In the genomic region with DNA sequence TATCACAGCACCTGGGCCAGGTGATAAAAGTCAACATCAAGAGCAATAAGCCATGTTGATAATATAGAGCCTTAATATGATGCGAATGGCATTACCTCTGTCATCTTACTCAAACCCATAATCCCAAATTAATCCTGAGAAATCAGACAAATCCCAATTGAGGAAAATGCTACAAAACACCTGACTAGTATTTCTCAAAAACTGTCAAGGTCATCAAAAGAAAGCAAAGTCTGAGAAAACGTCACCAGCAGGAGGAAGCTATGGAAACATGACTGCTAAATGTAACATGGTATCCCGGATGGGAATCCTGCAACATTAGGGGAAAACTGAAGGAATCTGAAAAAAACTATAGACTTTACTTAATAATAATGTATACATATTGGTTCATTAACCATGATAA, we compare ENCODE assay signal across 34 cellular contexts. TPM values are rescaled to one million over a fixed set of nuclear protein-coding genes. Genes with fewer than 3 reads are reported as not detected.
DNase-seq lines count a peak whose midpoint lies in the region; ATAC-seq, FAIRE-seq and TF ChIP-seq lines count a peak whose summit lies in the region.
"Had no signal": no experiment of that assay in that cellular context is flagged by ENCODE, and none has a peak within 500 bp of the region (broad histone marks: within the 10 kb centered on the region; RNA-seq: fewer than 3 reads in every experiment).

No MANE protein-coding gene starts in this region.

- H3K27me3 ChIP-seq in HepG2 (ENCODE audit: control insufficient read depth in 1 of 2, insufficient read depth in 2 of 2, low read length in 2 of 2) (peaks cover 2 to 16% of the 10 kb centered on the region in 2 experiments; a peak in 3 of 5 replicates), right lobe of liver (no peaks in the 10 kb centered on the region)
- H3K27me3 ChIP-seq: BE2C; BLaER1; BLaER1 treated with 17β-estradiol and CSF1 and Interleukin-3, amounts not matched to agents 10 nM and 100 nM had no signal

- H3K27ac ChIP-seq in HepG2 (ENCODE audit: extremely low read length, insufficient read depth, low read length), result no peak overlapping the region
- no peak overlapping the region for H3K27ac ChIP-seq in right lobe of liver
- H3K27ac ChIP-seq: 22Rv1; A549; BLaER1; BLaER1 treated with 17β-estradiol and CSF1 and Interleukin-3, amounts not matched to agents 10 nM and 100 nM; C4-2B had no signal

- CTCF ChIA-PET in HepG2 (lab: Yijun Ruan, JAX; ENCODE audit: low intra/inter-chr PET ratio, low total read pairs), result no interaction called here

- no TSS peak for BruUV-seq in HepG2 (replicated peaks; lab: Mats Ljungman, UMichigan)

- intact Hi-C loops in HepG2 (cut with micrococcal nuclease; ENCODE audit: unreplicated experiment), result no loop called here
- intact Hi-C loops in right lobe of liver (cut with DNase I), result no loop called here

- TF ChIP-seq RAD21 in HepG2 (CRISPR knock-in tag; IDR thresholded peaks at IDR 0.05), result no peak

- TF ChIP-seq EP300 in HepG2 (IDR thresholded peaks at IDR 0.05; ENCODE audit: low read depth in 2 of 2, low read length in 2 of 2) (no peak), HepG2 (CRISPR knock-in tag; IDR thresholded peaks at IDR 0.05; ENCODE audit: borderline replicate concordance) (no peak)

- no peaks in the 10 kb centered on the region for H4K20me1 ChIP-seq in HepG2 (ENCODE audit: insufficient read depth, low read length)
- H4K20me1 ChIP-seq: BLaER1; BLaER1 treated with 17β-estradiol and CSF1 and Interleukin-3, amounts not matched to agents 10 nM and 100 nM had no signal

- TF ChIP-seq CTCF in HepG2 (CRISPR knock-in tag; IDR thresholded peaks at IDR 0.05) (no peak), right lobe of liver (IDR thresholded peaks at IDR 0.05) (no peak)

- no peak for FAIRE-seq in HepG2 (lab: Jason Lieb, UNC)
- FAIRE-seq: A204.1, A549, D721Med had no signal

- H3K4me1 ChIP-seq in HepG2 (ENCODE audit: insufficient read depth, low read length), result no peaks in the 10 kb centered on the region
- H3K4me1 ChIP-seq in right lobe of liver, result no peaks in the 10 kb centered on the region
- H3K4me1 ChIP-seq: A549; BE2C; BLaER1; BLaER1 treated with 17β-estradiol and CSF1 and Interleukin-3, amounts not matched to agents 10 nM and 100 nM; Caco-2 had no signal

- no peak overlapping the region for H2AFZ ChIP-seq in HepG2 (ENCODE audit: low read length)

- H3K79me2 ChIP-seq in HepG2 (ENCODE audit: insufficient read depth, low read length), result no peaks in the 10 kb centered on the region

- TF ChIP-seq POLR2A in HepG2 (IDR thresholded peaks at IDR 0.05; ENCODE audit: insufficient read depth in 1 of 2, low read depth in 2 of 2, low read length in 2 of 2), result no peak
- TF ChIP-seq POLR2A in right lobe of liver (IDR thresholded peaks at IDR 0.05), result no peak

- in situ Hi-C loops in HepG2 (cut with HindIII; ENCODE audit: extremely low pct_ligation_motif_present, low pct_unique_long_range_greater_than_20kb), result no loop called here

- POLR2A ChIA-PET in HepG2 (lab: Yijun Ruan, JAX), result no interaction called here

- WGBS in HepG2 (ENCODE audit: low lambda C conversion rate), result 16% methylated on average over 3 of the region's 3 CpGs
- WGBS in right lobe of liver (ENCODE audit: insufficient coverage, low coverage, low lambda C conversion rate, missing lambda C conversion rate), result 52% methylated on average over 3 of the region's 3 CpGs

- ATAC-seq in HepG2, result no peak
- no peak for ATAC-seq in right lobe of liver
- ATAC-seq: A549; CD8-positive, alpha-beta T cell had no signal

- no peak overlapping the region for H3K4me2 ChIP-seq in HepG2 (ENCODE audit: low read depth, low read length)
- H3K4me2 ChIP-seq: A549; BLaER1; BLaER1 treated with 17β-estradiol and CSF1 and Interleukin-3, amounts not matched to agents 10 nM and 100 nM had no signal

- H3K4me3 ChIP-seq in HepG2 (replicated peaks in 1 of 3; ENCODE audit: insufficient read depth in 1 of 3, low read depth in 2 of 3, low read length in 3 of 3) (no peak overlapping the region), right lobe of liver (no peak overlapping the region)
- H3K4me3 ChIP-seq: A549; BLaER1; BLaER1 treated with 17β-estradiol and CSF1 and Interleukin-3, amounts not matched to agents 10 nM and 100 nM had no signal

- DNase-seq in HepG2 (ENCODE audit: low spot score) (no peak), right lobe of liver (no peak)
- DNase-seq: 8988T; ACHN; AML-193; BE2C; C1 segment of cervical spinal cord; Caco-2; Calu3; CD4-positive, alpha-beta memory T cell; CD4-positive, alpha-beta T cell; CD4-positive, CD25-positive, alpha-beta regulatory T cell; CD8-positive, alpha-beta memory T cell; CD8-positive, alpha-beta T cell; COR-L47; DMS 273 treated with DMSO at 0.1 percent for 48 hours; DMS153; DMS53; DMS79; DMS79 treated with DMSO at 0.1 percent for 48 hours; DND-41; EL had no signal

- H3K9ac ChIP-seq in HepG2 (ENCODE audit: insufficient read depth, low read depth, low read length), result no peak overlapping the region
- H3K9ac ChIP-seq: BLaER1; BLaER1 treated with 17β-estradiol and CSF1 and Interleukin-3, amounts not matched to agents 10 nM and 100 nM had no signal

- H3K36me3 ChIP-seq in HepG2 (replicated peaks in 1 of 2; ENCODE audit: control insufficient read depth in 1 of 2, insufficient read depth in 2 of 2, low read length in 2 of 2), result no peaks in the 10 kb centered on the region
- H3K36me3 ChIP-seq in right lobe of liver, result no peaks in the 10 kb centered on the region
- H3K36me3 ChIP-seq: BE2C; BLaER1; BLaER1 treated with 17β-estradiol and CSF1 and Interleukin-3, amounts not matched to agents 10 nM and 100 nM had no signal

- H3K9me3 ChIP-seq in HepG2 (ENCODE audit: low read length) (no peaks in the 10 kb centered on the region), right lobe of liver (no peaks in the 10 kb centered on the region)
- H3K9me3 ChIP-seq: BE2C had no signal

TF ChIP-seq in HepG2, 621 proteins besides CTCF, POLR2A, EP300 and RAD21:
- TF ChIP-seq CC2D1A (CRISPR knock-in tag; IDR thresholded peaks at IDR 0.05) (no peak), MAFK (conservative IDR thresholded peaks at IDR 0.05 in 1 of 2, IDR thresholded peaks at IDR 0.05 in 1 of 2; ENCODE audit: low read length in 2 of 2) (peak; percentile 28 to 63; a peak in 3 of 4 replicates), MAFF (IDR thresholded peaks at IDR 0.05; ENCODE audit: low read depth, low read length) (peak; percentile 50; the same call in 1 of the 2 replicates)

RNA-seq across cellular contexts. Expression of a gene that starts 29.6 kb away (rescaled TPM):
- 0.07 TPM in 1 of 2 replicates, not detected in the other for total RNA-seq in HepG2 (2016; rRNA removed; fragmentation: Illumina TruSeq; extraction: Trizol)
- not detected in 2 replicates for total RNA-seq in HepG2 (2016; cell fraction: cytosol; rRNA removed; fragmentation: Illumina TruSeq; extraction: Trizol; ENCODE audit: low read depth)
- total RNA-seq in HepG2 (2016; cell fraction: insoluble cytoplasmic fraction; rRNA removed; fragmentation: Illumina TruSeq; extraction: Trizol), result 0.09 TPM in 1 of 2 replicates, not detected in the other
- total RNA-seq in HepG2 (2016; cell fraction: membrane; rRNA removed; fragmentation: Illumina TruSeq; extraction: Trizol), result 0.09 and 0.14 TPM in 2 replicates
- not detected in 2 replicates for total RNA-seq in HepG2 (2016; cell fraction: nucleus; rRNA removed; fragmentation: Illumina TruSeq; extraction: Trizol)
- polyA plus RNA-seq in HepG2 (2011; rRNA removed), result not detected in 2 replicates
- not detected in 2 replicates for polyA plus RNA-seq in HepG2 (2011; cell fraction: cytosol; rRNA removed)
- not detected in 2 replicates for polyA plus RNA-seq in HepG2 (2011; cell fraction: nucleus; rRNA removed)
- not detected in 2 replicates for polyA plus RNA-seq in HepG2 (2012)
- not detected in 2 replicates for polyA plus RNA-seq in HepG2 (2016; cell fraction: cytosol; fragmentation: Illumina TruSeq; extraction: Trizol; ENCODE audit: low read depth)
- polyA plus RNA-seq in HepG2 (2016; cell fraction: insoluble cytoplasmic fraction; fragmentation: Illumina TruSeq; extraction: Trizol; ENCODE audit: low read depth), result 0.13 TPM in 1 of 2 replicates, not detected in the other
- not detected in 2 replicates for polyA plus RNA-seq in HepG2 (2016; cell fraction: membrane; fragmentation: Illumina TruSeq; extraction: Trizol; ENCODE audit: low read depth)
- not detected in 2 replicates for polyA plus RNA-seq in HepG2 (2016; cell fraction: nucleus; fragmentation: Illumina TruSeq; extraction: Trizol; ENCODE audit: insufficient read depth, low read depth)
- not detected in 2 replicates for polyA minus RNA-seq in HepG2 (2011; rRNA and poly(A)+ RNA removed; ENCODE audit: low replicate concordance)
- not detected in 2 replicates for polyA minus RNA-seq in HepG2 (2011; cell fraction: cytosol; rRNA and poly(A)+ RNA removed)
- polyA minus RNA-seq in HepG2 (2011; cell fraction: nucleus; rRNA and poly(A)+ RNA removed), result not detected in 2 replicates
- total RNA-seq in right lobe of liver, result under 1 TPM; 0.42 to 0.81 (median 0.64) TPM
- total RNA-seq: A172; A673; Calu3; CD4-positive, alpha-beta T cell; CD8-positive, alpha-beta T cell; Daoy had no signal
- polyA plus RNA-seq: A549, AG04450, BJ had no signal
